8 cellular contexts compared by ENCODE assay signal in the genomic region with DNA sequence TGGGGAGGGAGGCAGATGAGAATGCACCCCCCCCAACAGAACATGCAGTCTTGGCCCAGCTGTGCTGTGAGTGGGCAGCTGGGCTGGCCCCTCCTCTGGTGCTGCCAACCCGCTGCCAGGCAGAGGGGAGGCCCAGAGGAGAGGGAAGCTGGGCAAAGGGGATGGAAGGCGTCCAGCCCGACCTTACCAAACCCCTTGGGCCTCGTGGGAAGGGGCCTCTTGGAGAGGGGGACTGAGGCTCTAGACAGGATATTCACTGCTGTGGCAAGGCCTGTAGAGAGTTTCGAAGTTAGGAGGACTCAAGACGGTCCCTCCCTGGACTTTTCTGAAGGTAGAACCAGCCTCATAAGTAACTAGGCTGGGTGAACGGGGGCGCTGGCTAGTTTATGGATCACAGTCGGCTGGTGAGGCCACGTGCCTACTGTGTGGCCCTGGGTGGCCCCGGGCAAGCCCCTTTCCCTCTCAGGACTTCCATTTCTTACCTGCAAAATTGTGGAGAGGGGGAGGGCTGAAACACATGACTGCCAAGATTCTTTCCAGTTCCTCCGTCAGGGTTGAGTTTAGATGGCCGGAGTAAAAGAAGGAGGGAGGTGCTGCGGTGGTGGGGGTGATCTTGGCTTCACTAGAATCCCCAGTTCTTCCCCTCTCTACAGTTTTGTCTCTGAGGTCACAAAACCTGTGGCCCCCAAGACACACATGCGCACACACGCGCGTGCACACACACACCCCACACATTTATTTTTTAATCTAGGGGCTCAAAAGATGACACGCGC. TPM values are rescaled to one million over a fixed set of nuclear protein-coding genes. Genes with fewer than 3 reads are reported as not detected.
DNase-seq lines count a peak whose midpoint lies in the region; ATAC-seq and TF ChIP-seq lines count a peak whose summit lies in the region.

No MANE protein-coding gene starts in this region.

- TF ChIP-seq CTCF in DOHH2 (IDR thresholded peaks at IDR 0.05; ENCODE audit: low read depth, low read length, poor library complexity, severe bottlenecking) (no peak), esophagus muscularis mucosa (IDR thresholded peaks at IDR 0.05) (no peak), transverse colon (IDR thresholded peaks at IDR 0.05) (no peak)

- peak; percentile 13 for ATAC-seq in HG03378 (IDR thresholded peaks at IDR 0.05; ENCODE audit: unreplicated experiment)
- peak; percentile 19 to 42 for ATAC-seq in naive thymus-derived CD8-positive, alpha-beta T cell

- 26% methylated on average over 13 of the region's 20 CpGs for WGBS in esophagus muscularis mucosa
- WGBS in transverse colon (ENCODE audit: low coverage in 1 of 2), 2 donors = 28 to 30% methylated on average over 2 to 20 of the region's 20 CpGs

- TF ChIP-seq POLR2A in esophagus muscularis mucosa (IDR thresholded peaks at IDR 0.05; ENCODE audit: low read depth) (no peak), transverse colon (IDR thresholded peaks at IDR 0.05) (peak; percentile 16)

- H3K79me2 ChIP-seq in DOHH2 (ENCODE audit: control insufficient read depth, low read length) = no peaks in the 10 kb centered on the region; the same call in 1 of the 2 replicates

- POLR2A ChIA-PET in naive thymus-derived CD8-positive, alpha-beta T cell (lab: Charles Lee) = interaction anchor here (0.6 to 5.5 kb wide), 22 partner anchors 8 to 599 kb away, joined by 3 to 126 read pairs (median 6); partner anchors contain the start of genes EIF1, GHDC, HCRT and STAT3

- H3F3A ChIP-seq in DOHH2 (ENCODE audit: control insufficient read depth, insufficient read depth) = no peaks in the 10 kb centered on the region

- H3K4me2 ChIP-seq in DOHH2 (ENCODE audit: low read length) = peak overlapping the region; percentile 85

- peaks cover 32 to 62% (median 59%) of the 10 kb centered on the region in 4 donors for H3K4me1 Mint-ChIP-seq in naive thymus-derived CD8-positive, alpha-beta T cell

- no peaks in the 10 kb centered on the region for H3K27me3 Mint-ChIP-seq in naive thymus-derived CD8-positive, alpha-beta T cell

- no peaks in the 10 kb centered on the region for H3K9me3 Mint-ChIP-seq in naive thymus-derived CD8-positive, alpha-beta T cell

- H3K27me3 ChIP-seq in DOHH2 (ENCODE audit: control insufficient read depth, low read length) = peaks cover 11% of the 10 kb centered on the region; the same call in 1 of the 2 replicates
- H3K27me3 ChIP-seq in esophagus muscularis mucosa = no peaks in the 10 kb centered on the region
- no peaks in the 10 kb centered on the region for H3K27me3 ChIP-seq in transverse colon

- peak overlapping the region; percentile 88 to 97 (median 92) for H3K4me3 Mint-ChIP-seq in naive thymus-derived CD8-positive, alpha-beta T cell

- peak; percentile 83 for DNase-seq in activated CD8-positive, alpha-beta memory T cell treated with anti-CD3 and anti-CD28 coated beads for 24 hours
- DNase-seq in esophagus muscularis mucosa (ENCODE audit: extremely low spot score) (peak; percentile 92), transverse colon (peak; percentile 56), NCI-H2227 (lab: John Stamatoyannopoulos, UW; ENCODE audit: unreplicated experiment) (no peak), DMS153 (lab: John Stamatoyannopoulos, UW) (no peak)
- DNase-seq in naive thymus-derived CD8-positive, alpha-beta T cell = peak in 5 of 10 donors; percentile 35 to 50 (median 44)

- H3K4me3 ChIP-seq in DOHH2 (ENCODE audit: low read length) = peak overlapping the region; percentile 74
- peak overlapping the region; percentile 73 to 87 (median 79) for H3K4me3 ChIP-seq in esophagus muscularis mucosa
- peak overlapping the region; percentile 31 to 71 (median 48) for H3K4me3 ChIP-seq in transverse colon

- H3K9me3 ChIP-seq in DOHH2 (ENCODE audit: control insufficient read depth, insufficient read depth, low read length) = no peaks in the 10 kb centered on the region
- no peaks in the 10 kb centered on the region for H3K9me3 ChIP-seq in esophagus muscularis mucosa
- no peaks in the 10 kb centered on the region for H3K9me3 ChIP-seq in transverse colon

- peak overlapping the region; percentile 94 to 99 (median 96) for H3K27ac Mint-ChIP-seq in naive thymus-derived CD8-positive, alpha-beta T cell

- peaks cover 0 to 26% (median 0%) of the 10 kb centered on the region in 3 donors for H3K36me3 Mint-ChIP-seq in naive thymus-derived CD8-positive, alpha-beta T cell

- H3K9me2 ChIP-seq in DOHH2 (replicated peaks; ENCODE audit: control insufficient read depth, low read length) = no peaks in the 10 kb centered on the region

- in situ Hi-C loops in transverse colon (cut with MboI; ENCODE audit: low pct_ligation_motif_present in 1 of 4, low pct_unique_long_range_greater_than_20kb in 1 of 4, low sequenced_read_pairs in 3 of 4) = no loop called here

- H3K36me3 ChIP-seq in DOHH2 (ENCODE audit: control insufficient read depth, low read length) (no peaks in the 10 kb centered on the region), esophagus muscularis mucosa (peaks cover 0 to 16% (median 9%) of the 10 kb centered on the region in 4 donors), transverse colon (no peaks in the 10 kb centered on the region)

- TF ChIP-seq EP300 in esophagus muscularis mucosa (IDR thresholded peaks at IDR 0.05) = no peak
- no peak for TF ChIP-seq EP300 in transverse colon (IDR thresholded peaks at IDR 0.05; ENCODE audit: low read depth)

- H4K20me1 ChIP-seq in DOHH2 (ENCODE audit: control insufficient read depth, insufficient read depth, low read depth, low read length) = no peaks in the 10 kb centered on the region; the same call in 1 of the 2 replicates

- H3K4me1 ChIP-seq in DOHH2 (ENCODE audit: control insufficient read depth, low read length) (peaks cover 50% of the 10 kb centered on the region), esophagus muscularis mucosa (peaks cover 34 to 66% (median 64%) of the 10 kb centered on the region in 4 donors), transverse colon (peaks cover 7 to 38% (median 27%) of the 10 kb centered on the region in 4 donors)

- intact Hi-C loops in esophagus muscularis mucosa (cut with DNase I) = no loop called here
- intact Hi-C loops in transverse colon (cut with DNase I; ENCODE audit: low total_unique reads) = no loop called here

- H3K27ac ChIP-seq in DOHH2 (ENCODE audit: low read depth, low read length) (peak overlapping the region; percentile 38), esophagus muscularis mucosa (replicated peaks in 1 of 4) (peak overlapping the region; percentile 89 to 96 (median 91)), transverse colon (peak overlapping the region; percentile 85 to 89 (median 88))

RNA-seq across cellular contexts. Expression of gene STAT5A, which starts 0.8 kb away (rescaled TPM):
- total RNA-seq in esophagus muscularis mucosa = 10 to 100 TPM; 42.4 to 97.0 (median 62.7) TPM
- total RNA-seq in naive thymus-derived CD8-positive, alpha-beta T cell = 100 to 1,000 TPM; 117 to 122 TPM
- 100 to 1,000 TPM in 1 of 3 donors, 10 to 100 TPM in 2; 59.6 to 115 (median 89.1) TPM for polyA plus RNA-seq in naive thymus-derived CD8-positive, alpha-beta T cell
- total RNA-seq in transverse colon = 10 to 100 TPM; 36.2 to 93.7 (median 50.3) TPM

RNA-seq across cellular contexts. Expression of gene STAT5B, which starts 11.3 kb away (rescaled TPM):
- total RNA-seq in esophagus muscularis mucosa (10 to 100 TPM; 75.0 to 93.4 (median 85.2) TPM), transverse colon (100 to 1,000 TPM in 2 of 4 donors, 10 to 100 TPM in 2; 51.3 to 151 (median 79.1) TPM)
- total RNA-seq in naive thymus-derived CD8-positive, alpha-beta T cell = 100 to 1,000 TPM; 137 to 149 TPM
- 10 to 100 TPM; 66.3 to 94.0 (median 82.8) TPM for polyA plus RNA-seq in naive thymus-derived CD8-positive, alpha-beta T cell

Comparison
In these comparisons a context has a peak if more than half of its experiments do, and no peak if none do; other contexts are left out.
1. H3K27ac ChIP-seq: peak in every context shown above with its lines; median percentile 91 in esophagus muscularis mucosa; 88 in transverse colon; 38 in DOHH2.
2. DNase-seq: peak in activated CD8-positive, alpha-beta memory T cell treated with anti-CD3 and anti-CD28 coated beads for 24 hours (single experiment), esophagus muscularis mucosa (single experiment) and transverse colon (single experiment); none in NCI-H2227 (single experiment) and DMS153 (single experiment).
3. Peak in every context shown above with its lines, with median percentiles within 50 percentile points of each other: H3K4me3 ChIP-seq.